Comparison of ENCODE assay signal across 15 cellular contexts in the genomic region with DNA sequence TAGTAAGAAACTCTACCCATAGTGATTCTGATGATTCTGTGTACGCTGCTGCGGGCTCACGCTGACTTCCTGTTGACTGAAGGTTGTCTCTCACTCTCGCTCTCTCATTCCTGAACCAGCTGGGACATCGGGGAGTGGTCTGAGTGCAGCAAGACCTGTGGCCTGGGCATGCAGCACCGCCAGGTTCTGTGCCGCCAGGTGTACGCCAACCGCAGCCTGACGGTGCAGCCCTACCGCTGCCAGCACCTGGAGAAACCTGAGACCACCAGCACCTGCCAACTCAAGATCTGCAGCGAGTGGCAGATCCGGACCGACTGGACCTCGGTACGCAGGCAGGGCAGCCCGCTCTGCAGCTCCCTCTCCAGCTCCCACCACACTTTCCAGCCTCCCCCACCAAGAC.
A peak's percentile ranks its signal among the peaks of the same experiment; 100 is the strongest.
DNase-seq lines count a peak whose midpoint lies in the region; ATAC-seq and TF ChIP-seq lines count a peak whose summit lies in the region.
"Had no signal": no experiment of that assay in that cellular context is flagged by ENCODE, and none has a peak within 500 bp of the region (broad histone marks: within the 10 kb centered on the region; RNA-seq: fewer than 3 reads in every experiment).

No MANE protein-coding gene starts in this region.

- H3K36me3 ChIP-seq in skeletal muscle satellite cell (ENCODE audit: insufficient read depth, low read length): no peaks in the 10 kb centered on the region
- H3K36me3 ChIP-seq in body of pancreas (replicated peaks in 1 of 2; ENCODE audit: insufficient read depth in 1 of 2, low read depth in 2 of 2): no peaks in the 10 kb centered on the region
- H3K36me3 ChIP-seq: Peyer's patch, WERI-Rb-1 had no signal

- POLR2A ChIA-PET in WTC11 (lab: Charles Lee): no interaction called here

- 75 to 82% methylated on average over 16 to 17 of the region's 17 CpGs for WGBS in body of pancreas, 2 donors

- H3K36me3 Mint-ChIP-seq in WTC11: no peaks in the 10 kb centered on the region
- H3K36me3 Mint-ChIP-seq: natural killer cell had no signal

- no peaks in the 10 kb centered on the region for H3K4me1 Mint-ChIP-seq in WTC11
- H3K4me1 Mint-ChIP-seq: natural killer cell had no signal

- no peak for TF ChIP-seq POLR2A in body of pancreas (IDR thresholded peaks at IDR 0.05)

- no peak overlapping the region for H3K27ac ChIP-seq in body of pancreas
- H3K27ac ChIP-seq: gastroesophageal sphincter, WERI-Rb-1 had no signal

- peak overlapping the region; percentile 50 for H3K4me2 ChIP-seq in skeletal muscle satellite cell (ENCODE audit: low read length)

- no peaks in the 10 kb centered on the region for H3K27me3 ChIP-seq in skeletal muscle satellite cell (ENCODE audit: control insufficient read depth, insufficient read depth, low read length)
- H3K27me3 ChIP-seq in body of pancreas: no peaks in the 10 kb centered on the region
- H3K27me3 ChIP-seq: gastroesophageal sphincter, Peyer's patch had no signal

- H3K9ac ChIP-seq in skeletal muscle satellite cell (ENCODE audit: low read depth, low read length): no peak overlapping the region

- H3K4me3 Mint-ChIP-seq in WTC11: no peak overlapping the region
- H3K4me3 Mint-ChIP-seq: natural killer cell had no signal

- ATAC-seq in WTC11 (no peak), body of pancreas (no peak), GM18907 (IDR thresholded peaks at IDR 0.05; ENCODE audit: unreplicated experiment) (no peak), GM19023 (IDR thresholded peaks at IDR 0.05; ENCODE audit: unreplicated experiment) (no peak)
- ATAC-seq: gastroesophageal sphincter had no signal

- H3K4me3 ChIP-seq in skeletal muscle satellite cell (ENCODE audit: low read length): no peak overlapping the region
- no peak overlapping the region for H3K4me3 ChIP-seq in body of pancreas
- H3K4me3 ChIP-seq: gastroesophageal sphincter, lung, Peyer's patch had no signal

- CTCF ChIA-PET in WTC11 (lab: Charles Lee): interaction anchor here (2.3 kb wide), 1 partner anchor 409 kb away, joined by 7 read pairs; no protein-coding TSS in a partner anchor

- no peaks in the 10 kb centered on the region for H3K27me3 Mint-ChIP-seq in WTC11 (ENCODE audit: low read depth)

- 0 out of 2 replicates have a peak overlapping the region, but pooled peaks have one; percentile 48 for H3K27ac Mint-ChIP-seq in WTC11
- H3K27ac Mint-ChIP-seq: natural killer cell had no signal

- TF ChIP-seq CTCF in WTC11 (IDR thresholded peaks at IDR 0.05): no peak
- TF ChIP-seq CTCF in body of pancreas (IDR thresholded peaks at IDR 0.05): no peak

- H3K9me3 ChIP-seq in skeletal muscle satellite cell (replicated peaks; ENCODE audit: low read length) (no peaks in the 10 kb centered on the region), body of pancreas (no peaks in the 10 kb centered on the region)
- H3K9me3 ChIP-seq: gastroesophageal sphincter, Peyer's patch had no signal

- H3K4me1 ChIP-seq in skeletal muscle satellite cell (ENCODE audit: control insufficient read depth, insufficient read depth, low read length) (peaks cover 34% of the 10 kb centered on the region), body of pancreas (peaks cover 11% of the 10 kb centered on the region)
- H3K4me1 ChIP-seq: gastroesophageal sphincter had no signal

- intact Hi-C loops in body of pancreas (cut with DNase I): loop anchor here (10.0 kb wide), 1 partner anchor 418 kb away; no protein-coding TSS in a partner anchor

- H3K9me3 Mint-ChIP-seq in WTC11: no peaks in the 10 kb centered on the region
- H3K9me3 Mint-ChIP-seq: natural killer cell had no signal

- DNase-seq in DMS79 treated with DMSO at 0.1 percent for 48 hours (lab: John Stamatoyannopoulos, UW) (peak; percentile 57), NCI-H2107 (lab: John Stamatoyannopoulos, UW) (peak; percentile 64), WTC11 (ENCODE audit: low spot score) (no peak), body of pancreas (no peak), NCI-H2171 (lab: John Stamatoyannopoulos, UW) (no peak)
- DNase-seq: activated CD8-positive, alpha-beta memory T cell treated with anti-CD3 and anti-CD28 coated beads for 24 hours; amygdala; natural killer cell; WERI-Rb-1 had no signal

TF ChIP-seq in WTC11, 78 proteins besides CTCF, POLR2A, EP300 and RAD21:
- TF ChIP-seq TEAD4 (CRISPR knock-in tag; IDR thresholded peaks at IDR 0.05) (no peak), TP53 (CRISPR knock-in tag; IDR thresholded peaks at IDR 0.05) (no peak), GTF2I (CRISPR knock-in tag; conservative IDR thresholded peaks at IDR 0.05) (no peak), SP1 (CRISPR knock-in tag; conservative IDR thresholded peaks at IDR 0.05) (no peak), TCF7 (CRISPR knock-in tag; IDR thresholded peaks at IDR 0.05; ENCODE audit: low read depth) (no peak), KAT7 (CRISPR knock-in tag; IDR thresholded peaks at IDR 0.05; ENCODE audit: borderline replicate concordance) (no peak)
- TF ChIP-seq, protein P1, sequence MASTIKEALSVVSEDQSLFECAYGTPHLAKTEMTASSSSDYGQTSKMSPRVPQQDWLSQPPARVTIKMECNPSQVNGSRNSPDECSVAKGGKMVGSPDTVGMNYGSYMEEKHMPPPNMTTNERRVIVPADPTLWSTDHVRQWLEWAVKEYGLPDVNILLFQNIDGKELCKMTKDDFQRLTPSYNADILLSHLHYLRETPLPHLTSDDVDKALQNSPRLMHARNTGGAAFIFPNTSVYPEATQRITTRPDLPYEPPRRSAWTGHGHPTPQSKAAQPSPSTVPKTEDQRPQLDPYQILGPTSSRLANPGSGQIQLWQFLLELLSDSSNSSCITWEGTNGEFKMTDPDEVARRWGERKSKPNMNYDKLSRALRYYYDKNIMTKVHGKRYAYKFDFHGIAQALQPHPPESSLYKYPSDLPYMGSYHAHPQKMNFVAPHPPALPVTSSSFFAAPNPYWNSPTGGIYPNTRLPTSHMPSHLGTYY (CRISPR knock-in tag; IDR thresholded peaks at IDR 0.05): no peak

Comparison
In these comparisons a context has a peak if more than half of its experiments do, and no peak if none do; other contexts are left out.
1. DNase-seq: peak in DMS79 treated with DMSO at 0.1 percent for 48 hours (single experiment) and NCI-H2107 (single experiment); none in WTC11 (single experiment), body of pancreas (0 of 4) and NCI-H2171 (single experiment).